ENCODE assay signal across 24 cellular contexts in genomic region chr20:62265365-62265764, GRCh38. TPM values are rescaled to one million over a fixed set of nuclear protein-coding genes. Genes with fewer than 3 reads are reported as not detected.
DNase-seq lines count a peak whose midpoint lies in the region; ATAC-seq, FAIRE-seq and TF ChIP-seq lines count a peak whose summit lies in the region.
"Had no signal": no experiment of that assay in that cellular context is flagged by ENCODE, and none has a peak within 500 bp of the region (broad histone marks: within the 10 kb centered on the region; RNA-seq: fewer than 3 reads in every experiment).

No MANE protein-coding gene starts in this region.

- 0 out of 2 replicates have a peak, but pooled peaks cover 7% of the 10 kb centered on the region for H3K4me1 ChIP-seq in HepG2 (ENCODE audit: insufficient read depth, low read length)
- H3K4me1 ChIP-seq in right lobe of liver: no peaks in the 10 kb centered on the region
- H3K4me1 ChIP-seq in psoas muscle: peaks cover 23% of the 10 kb centered on the region
- H3K4me1 ChIP-seq in neuronal stem cell (ENCODE audit: control insufficient read depth in 2 of 2, insufficient read depth in 1 of 2, low read depth in 1 of 2, low read length in 2 of 2): no peaks in the 10 kb centered on the region
- H3K4me1 ChIP-seq: A549 had no signal

- H3K27me3 ChIP-seq in HepG2 (ENCODE audit: control insufficient read depth in 1 of 2, insufficient read depth in 2 of 2, low read length in 2 of 2) (no peaks in the 10 kb centered on the region), right lobe of liver (no peaks in the 10 kb centered on the region), psoas muscle (ENCODE audit: insufficient read depth in 3 of 3, low read length in 2 of 3) (no peaks in the 10 kb centered on the region), MG63 (no peaks in the 10 kb centered on the region), neuronal stem cell (ENCODE audit: control insufficient read depth in 3 of 3, insufficient read depth in 3 of 3, low read depth in 1 of 3, low read length in 3 of 3) (no peaks in the 10 kb centered on the region), brain microvascular endothelial cell (replicated peaks) (no peaks in the 10 kb centered on the region)

- peaks cover 38% of the 10 kb centered on the region for H3K36me3 Mint-ChIP-seq in endothelial cell (ENCODE audit: low read depth, unreplicated experiment)

- H3K79me1 ChIP-seq in neuronal stem cell (ENCODE audit: low read depth, low read length): peaks cover 1% of the 10 kb centered on the region

- in situ Hi-C loops in HepG2 (cut with HindIII; ENCODE audit: extremely low pct_ligation_motif_present, low pct_unique_long_range_greater_than_20kb): no loop called here
- in situ Hi-C loops in brain microvascular endothelial cell (cut with HindIII; ENCODE audit: low pct_ligation_motif_present, low sequenced_read_pairs): no loop called here

- no peak for TF ChIP-seq POLR2A in HepG2 (IDR thresholded peaks at IDR 0.05; ENCODE audit: insufficient read depth in 1 of 2, low read depth in 2 of 2, low read length in 2 of 2)
- TF ChIP-seq POLR2A in right lobe of liver (IDR thresholded peaks at IDR 0.05): no peak

- no peak overlapping the region for H3K27ac Mint-ChIP-seq in endothelial cell (ENCODE audit: unreplicated experiment)

- H3K14ac ChIP-seq in neuronal stem cell (ENCODE audit: low read length): no peak overlapping the region

- peaks cover 6% of the 10 kb centered on the region for H3K27me3 Mint-ChIP-seq in endothelial cell (ENCODE audit: unreplicated experiment)
- H3K27me3 Mint-ChIP-seq: CD4-positive, alpha-beta memory T cell had no signal

- peaks cover 18% of the 10 kb centered on the region; the same call in 1 of the 2 replicates for H4K20me1 ChIP-seq in HepG2 (ENCODE audit: insufficient read depth, low read length)

- intact Hi-C loops in HepG2 (cut with micrococcal nuclease; ENCODE audit: unreplicated experiment): no loop called here
- intact Hi-C loops in right lobe of liver (cut with DNase I): no loop called here
- intact Hi-C loops in psoas muscle (cut with DNase I): no loop called here

- no peaks in the 10 kb centered on the region for H3K79me2 ChIP-seq in HepG2 (ENCODE audit: insufficient read depth, low read length)

- no peak overlapping the region for H2AFZ ChIP-seq in HepG2 (ENCODE audit: low read length)
- H2AFZ ChIP-seq in neuronal stem cell (ENCODE audit: low read length): no peak overlapping the region

- 97% methylated on average over 1 of the region's 1 CpG for WGBS in HepG2 (ENCODE audit: low lambda C conversion rate)
- WGBS in right lobe of liver (ENCODE audit: insufficient coverage, low coverage, low lambda C conversion rate, missing lambda C conversion rate): 100% methylated on average over 1 of the region's 1 CpG
- 94 to 100% (median 99%) methylated on average over 1 of the region's 1 CpG for WGBS in psoas muscle, 3 donors
- WGBS in neuronal stem cell (ENCODE audit: extremely low coverage in 2 of 2, insufficient read length in 2 of 2, insufficient replicate concordance in 1 of 2), 2 donors: no CpG with 5 or more reads among the region's 1 CpG

- TF ChIP-seq RAD21 in HepG2 (CRISPR knock-in tag; IDR thresholded peaks at IDR 0.05): no peak

- no peak overlapping the region for H2BK5ac ChIP-seq in neuronal stem cell (ENCODE audit: low read length)

- no peaks in the 10 kb centered on the region for H3K9me3 Mint-ChIP-seq in endothelial cell (ENCODE audit: unreplicated experiment)

- H3K4me2 ChIP-seq in HepG2 (ENCODE audit: low read depth, low read length) (no peak overlapping the region), neuronal stem cell (ENCODE audit: insufficient read depth, low read length, poor library complexity, severe bottlenecking) (no peak overlapping the region)
- H3K4me2 ChIP-seq: A549 had no signal

- ATAC-seq in HepG2 (no peak), right lobe of liver (no peak), psoas muscle (no peak)
- ATAC-seq: A549 had no signal

- H3K4ac ChIP-seq in neuronal stem cell (ENCODE audit: low read length): no peak overlapping the region

- H2BK120ac ChIP-seq in neuronal stem cell (ENCODE audit: low read depth, low read length): no peak overlapping the region

- no peak overlapping the region for H2AK5ac ChIP-seq in neuronal stem cell (ENCODE audit: low read depth, low read length)

- no peak overlapping the region for H4K8ac ChIP-seq in neuronal stem cell (ENCODE audit: low read depth, low read length)

- TSS peak; percentile 18 for BruUV-seq in HepG2 (replicated peaks; lab: Mats Ljungman, UMichigan)

- H3K4me3 Mint-ChIP-seq in endothelial cell (ENCODE audit: unreplicated experiment): peak overlapping the region; percentile 79
- H3K4me3 Mint-ChIP-seq: CD4-positive, alpha-beta memory T cell had no signal

- H3K23ac ChIP-seq in neuronal stem cell (ENCODE audit: low read depth, low read length, poor library complexity): no peak overlapping the region

- POLR2A ChIA-PET in HepG2 (lab: Yijun Ruan, JAX): no interaction called here

- DNase-seq in HepG2 (ENCODE audit: low spot score): no peak
- no peak for DNase-seq in right lobe of liver
- peak; percentile 19 for DNase-seq in LHCN-M2 (ENCODE audit: low read depth)
- no peak for DNase-seq in endothelial cell (ENCODE audit: low spot score)
- DNase-seq in psoas muscle: no peak
- no peak for DNase-seq in MG63
- DNase-seq in neuronal stem cell (ENCODE audit: low spot score): no peak
- no peak for DNase-seq in brain microvascular endothelial cell
- DNase-seq: AML-193; CD4-positive, alpha-beta memory T cell; DMS153; DMS79; GDM1; GOT3; H7; IMR-90 had no signal

- CTCF ChIA-PET in HepG2 (lab: Yijun Ruan, JAX; ENCODE audit: low intra/inter-chr PET ratio, low total read pairs): no interaction called here

- no peak overlapping the region for H3K18ac ChIP-seq in neuronal stem cell (ENCODE audit: low read length)

- TF ChIP-seq CTCF in HepG2 (CRISPR knock-in tag; IDR thresholded peaks at IDR 0.05) (no peak), right lobe of liver (IDR thresholded peaks at IDR 0.05) (no peak), endothelial cell (IDR thresholded peaks at IDR 0.05; ENCODE audit: unreplicated experiment) (no peak), psoas muscle (IDR thresholded peaks at IDR 0.05) (no peak), brain microvascular endothelial cell (IDR thresholded peaks at IDR 0.05; ENCODE audit: low read depth, low read length, missing control alignments) (no peak)

- H2BK12ac ChIP-seq in neuronal stem cell (ENCODE audit: low read length): no peak overlapping the region

- peaks cover 48 to 75% of the 10 kb centered on the region in 2 experiments for H3K36me3 ChIP-seq in HepG2 (replicated peaks in 1 of 2; ENCODE audit: control insufficient read depth in 1 of 2, insufficient read depth in 2 of 2, low read length in 2 of 2)
- peaks cover 0 to 24% (median 4%) of the 10 kb centered on the region in 4 donors for H3K36me3 ChIP-seq in right lobe of liver
- peaks cover 0 to 62% of the 10 kb centered on the region in 2 donors for H3K36me3 ChIP-seq in psoas muscle (ENCODE audit: insufficient read depth in 1 of 2, low read depth in 1 of 2)
- H3K36me3 ChIP-seq in MG63: peaks cover 73% of the 10 kb centered on the region
- H3K36me3 ChIP-seq in neuronal stem cell (replicated peaks in 1 of 2; ENCODE audit: control insufficient read depth in 2 of 2, insufficient read depth in 2 of 2, low read length in 2 of 2): peaks cover 28 to 65% of the 10 kb centered on the region in 2 donors
- peaks cover 39% of the 10 kb centered on the region for H3K36me3 ChIP-seq in brain microvascular endothelial cell (replicated peaks)

- no peak overlapping the region for H2BK15ac ChIP-seq in neuronal stem cell (ENCODE audit: low read length)

- no peak for FAIRE-seq in HepG2 (lab: Jason Lieb, UNC)
- FAIRE-seq: A549, GM12892, GM18507 had no signal

- TF ChIP-seq EP300 in HepG2 (IDR thresholded peaks at IDR 0.05; ENCODE audit: low read depth in 2 of 2, low read length in 2 of 2) (no peak), HepG2 (CRISPR knock-in tag; IDR thresholded peaks at IDR 0.05; ENCODE audit: borderline replicate concordance) (no peak)

- H3K9me3 ChIP-seq in HepG2 (ENCODE audit: low read length) (no peaks in the 10 kb centered on the region), right lobe of liver (no peaks in the 10 kb centered on the region), psoas muscle (no peaks in the 10 kb centered on the region), MG63 (peaks cover 16% of the 10 kb centered on the region), neuronal stem cell (replicated peaks in 1 of 2; ENCODE audit: control insufficient read depth in 2 of 2, insufficient read depth in 1 of 2, low read depth in 1 of 2, low read length in 2 of 2) (peaks cover 11 to 24% of the 10 kb centered on the region in 2 donors)

- H3K4me3 ChIP-seq in HepG2 (replicated peaks in 1 of 3; ENCODE audit: insufficient read depth in 1 of 3, low read depth in 2 of 3, low read length in 3 of 3) (no peak overlapping the region), right lobe of liver (no peak overlapping the region), psoas muscle (no peak overlapping the region), MG63 (no peak overlapping the region), neuronal stem cell (ENCODE audit: low read length in 2 of 2) (no peak overlapping the region), brain microvascular endothelial cell (ENCODE audit: low read depth, low read length) (no peak overlapping the region)
- H3K4me3 ChIP-seq: A549 had no signal

- H4K91ac ChIP-seq in neuronal stem cell (ENCODE audit: low read depth, low read length, poor library complexity): no peak overlapping the region

- H3K9ac ChIP-seq in HepG2 (ENCODE audit: insufficient read depth, low read depth, low read length) (no peak overlapping the region), neuronal stem cell (ENCODE audit: low read depth, low read length, poor library complexity) (no peak overlapping the region)

- H3K27ac ChIP-seq in HepG2 (ENCODE audit: extremely low read length, insufficient read depth, low read length) (no peak overlapping the region), right lobe of liver (no peak overlapping the region), psoas muscle (peak overlapping the region; percentile 95), neuronal stem cell (replicated peaks; ENCODE audit: low read length) (no peak overlapping the region), brain microvascular endothelial cell (no peak overlapping the region)
- H3K27ac ChIP-seq: 22Rv1, A549, C4-2B had no signal

- peaks cover 4% of the 10 kb centered on the region for H3K4me1 Mint-ChIP-seq in endothelial cell (ENCODE audit: unreplicated experiment)

RNA-seq across cellular contexts. Expression of gene OSBPL2, which starts 27.0 kb away (rescaled TPM):
- total RNA-seq in HepG2 (2016; rRNA removed; fragmentation: Illumina TruSeq; extraction: Trizol) (37.4 and 41.5 TPM in 2 replicates), right lobe of liver (10 to 100 TPM; 15.6 to 27.8 (median 21.2) TPM), LHCN-M2 (2014; rRNA removed) (11.3 and 12.7 TPM in 2 replicates), endothelial cell (ENCODE audit: unreplicated experiment) (39.5 TPM), psoas muscle (10 to 100 TPM; 19.8 to 30.9 (median 24.8) TPM)
- 19.3 and 19.7 TPM in 2 replicates for total RNA-seq in HepG2 (2016; cell fraction: cytosol; rRNA removed; fragmentation: Illumina TruSeq; extraction: Trizol; ENCODE audit: low read depth)
- total RNA-seq in HepG2 (2016; cell fraction: insoluble cytoplasmic fraction; rRNA removed; fragmentation: Illumina TruSeq; extraction: Trizol): 37.3 and 39.8 TPM in 2 replicates
- 18.5 and 19.9 TPM in 2 replicates for total RNA-seq in HepG2 (2016; cell fraction: membrane; rRNA removed; fragmentation: Illumina TruSeq; extraction: Trizol)
- 31.6 and 31.7 TPM in 2 replicates for total RNA-seq in HepG2 (2016; cell fraction: nucleus; rRNA removed; fragmentation: Illumina TruSeq; extraction: Trizol)
- polyA plus RNA-seq in HepG2 (2011; rRNA removed) (18.5 and 20.5 TPM in 2 replicates), psoas muscle (10 to 100 TPM in 2 of 3 donors, 1 to 10 TPM in 1; 9.6 to 22.8 (median 11.4) TPM)
- polyA plus RNA-seq in HepG2 (2011; cell fraction: cytosol; rRNA removed): 11.8 and 12.2 TPM in 2 replicates
- 64.3 and 72.2 TPM in 2 replicates for polyA plus RNA-seq in HepG2 (2011; cell fraction: nucleus; rRNA removed)
- polyA plus RNA-seq in HepG2 (2012): 29.8 and 30.8 TPM in 2 replicates
- 3.5 and 4.8 TPM in 2 replicates for polyA plus RNA-seq in HepG2 (2016; cell fraction: cytosol; fragmentation: Illumina TruSeq; extraction: Trizol; ENCODE audit: low read depth)
- 31.7 and 35.2 TPM in 2 replicates for polyA plus RNA-seq in HepG2 (2016; cell fraction: insoluble cytoplasmic fraction; fragmentation: Illumina TruSeq; extraction: Trizol; ENCODE audit: low read depth)
- 9.5 and 9.7 TPM in 2 replicates for polyA plus RNA-seq in HepG2 (2016; cell fraction: membrane; fragmentation: Illumina TruSeq; extraction: Trizol; ENCODE audit: low read depth)
- polyA plus RNA-seq in HepG2 (2016; cell fraction: nucleus; fragmentation: Illumina TruSeq; extraction: Trizol; ENCODE audit: insufficient read depth, low read depth): 69.1 and 71.6 TPM in 2 replicates
- 28.3 and 39.1 TPM in 2 replicates for polyA minus RNA-seq in HepG2 (2011; rRNA and poly(A)+ RNA removed; ENCODE audit: low replicate concordance)
- polyA minus RNA-seq in HepG2 (2011; cell fraction: cytosol; rRNA and poly(A)+ RNA removed): 11.3 and 14.2 TPM in 2 replicates
- 62.2 and 69.3 TPM in 2 replicates for polyA minus RNA-seq in HepG2 (2011; cell fraction: nucleus; rRNA and poly(A)+ RNA removed)
- 10.4 TPM for polyA plus RNA-seq in LHCN-M2 (2012)
- 18.4 TPM in 2 replicates for total RNA-seq in MG63 (2014; rRNA removed; shearing (Covaris generic); ENCODE audit: low replicate concordance)
- polyA plus RNA-seq in neuronal stem cell (2013, experiment 1 of 2): 23.2 TPM
- polyA plus RNA-seq in neuronal stem cell (2013, experiment 2 of 2): 23.6 TPM

RNA-seq across cellular contexts. Expression of gene ADRM1, which starts 37.4 kb away (rescaled TPM):
- total RNA-seq in HepG2 (2016; rRNA removed; fragmentation: Illumina TruSeq; extraction: Trizol) (143 and 154 TPM in 2 replicates), right lobe of liver (100 to 1,000 TPM in 2 of 6 experiments, 10 to 100 TPM in 4; 49.5 to 139 (median 55.7) TPM), LHCN-M2 (2014; rRNA removed) (204 and 234 TPM in 2 replicates), endothelial cell (ENCODE audit: unreplicated experiment) (132 TPM), psoas muscle (100 to 1,000 TPM; 142 to 280 (median 238) TPM)
- total RNA-seq in HepG2 (2016; cell fraction: cytosol; rRNA removed; fragmentation: Illumina TruSeq; extraction: Trizol; ENCODE audit: low read depth): 51.6 and 53.2 TPM in 2 replicates
- 149 and 159 TPM in 2 replicates for total RNA-seq in HepG2 (2016; cell fraction: insoluble cytoplasmic fraction; rRNA removed; fragmentation: Illumina TruSeq; extraction: Trizol)
- total RNA-seq in HepG2 (2016; cell fraction: membrane; rRNA removed; fragmentation: Illumina TruSeq; extraction: Trizol): 59.3 and 62.8 TPM in 2 replicates
- 76.2 and 86.5 TPM in 2 replicates for total RNA-seq in HepG2 (2016; cell fraction: nucleus; rRNA removed; fragmentation: Illumina TruSeq; extraction: Trizol)
- polyA plus RNA-seq in HepG2 (2011; rRNA removed) (92.9 and 106 TPM in 2 replicates), psoas muscle (100 to 1,000 TPM; 355 to 603 (median 460) TPM)
- 90.4 and 144 TPM in 2 replicates for polyA plus RNA-seq in HepG2 (2011; cell fraction: cytosol; rRNA removed)
- polyA plus RNA-seq in HepG2 (2011; cell fraction: nucleus; rRNA removed): 158 and 185 TPM in 2 replicates
- 62.1 and 86.3 TPM in 2 replicates for polyA plus RNA-seq in HepG2 (2012)
- polyA plus RNA-seq in HepG2 (2016; cell fraction: cytosol; fragmentation: Illumina TruSeq; extraction: Trizol; ENCODE audit: low read depth): 50.3 and 52.6 TPM in 2 replicates
- 185 and 189 TPM in 2 replicates for polyA plus RNA-seq in HepG2 (2016; cell fraction: insoluble cytoplasmic fraction; fragmentation: Illumina TruSeq; extraction: Trizol; ENCODE audit: low read depth)
- polyA plus RNA-seq in HepG2 (2016; cell fraction: membrane; fragmentation: Illumina TruSeq; extraction: Trizol; ENCODE audit: low read depth): 54.2 and 55.6 TPM in 2 replicates
- 165 and 171 TPM in 2 replicates for polyA plus RNA-seq in HepG2 (2016; cell fraction: nucleus; fragmentation: Illumina TruSeq; extraction: Trizol; ENCODE audit: insufficient read depth, low read depth)
- 92.6 and 107 TPM in 2 replicates for polyA minus RNA-seq in HepG2 (2011; rRNA and poly(A)+ RNA removed; ENCODE audit: low replicate concordance)
- polyA minus RNA-seq in HepG2 (2011; cell fraction: cytosol; rRNA and poly(A)+ RNA removed): 50.7 and 55.0 TPM in 2 replicates
- 47.2 and 49.4 TPM in 2 replicates for polyA minus RNA-seq in HepG2 (2011; cell fraction: nucleus; rRNA and poly(A)+ RNA removed)
- polyA plus RNA-seq in LHCN-M2 (2012): 159 TPM
- 264 and 328 TPM in 2 replicates for total RNA-seq in MG63 (2014; rRNA removed; shearing (Covaris generic); ENCODE audit: low replicate concordance)
- polyA plus RNA-seq in neuronal stem cell (2013, experiment 1 of 2): 69.1 TPM
- 69.0 TPM for polyA plus RNA-seq in neuronal stem cell (2013, experiment 2 of 2)

RNA-seq across cellular contexts. Expression of gene HRH3, which starts 45.3 kb away (rescaled TPM):
- total RNA-seq in HepG2 (2016; rRNA removed; fragmentation: Illumina TruSeq; extraction: Trizol) (0.10 and 0.18 TPM in 2 replicates), right lobe of liver (not detected), LHCN-M2 (2014; rRNA removed) (not detected in 2 replicates), endothelial cell (ENCODE audit: unreplicated experiment) (not detected), psoas muscle (not detected)
- total RNA-seq in HepG2 (2016; cell fraction: cytosol; rRNA removed; fragmentation: Illumina TruSeq; extraction: Trizol; ENCODE audit: low read depth): 0.10 TPM in 1 of 2 replicates, not detected in the other
- total RNA-seq in HepG2 (2016; cell fraction: insoluble cytoplasmic fraction; rRNA removed; fragmentation: Illumina TruSeq; extraction: Trizol): 0.06 TPM in 1 of 2 replicates, not detected in the other
- 0.12 and 0.14 TPM in 2 replicates for total RNA-seq in HepG2 (2016; cell fraction: membrane; rRNA removed; fragmentation: Illumina TruSeq; extraction: Trizol)
- not detected in 2 replicates for total RNA-seq in HepG2 (2016; cell fraction: nucleus; rRNA removed; fragmentation: Illumina TruSeq; extraction: Trizol)
- polyA plus RNA-seq in HepG2 (2011; rRNA removed) (not detected in 2 replicates), psoas muscle (under 1 TPM in 1 of 3 donors, not detected in 2; 0.03 TPM)
- not detected in 2 replicates for polyA plus RNA-seq in HepG2 (2011; cell fraction: cytosol; rRNA removed)
- polyA plus RNA-seq in HepG2 (2011; cell fraction: nucleus; rRNA removed): not detected in 2 replicates
- 0.08 TPM in 1 of 2 replicates, not detected in the other for polyA plus RNA-seq in HepG2 (2012)
- 0.08 TPM in 1 of 2 replicates, not detected in the other for polyA plus RNA-seq in HepG2 (2016; cell fraction: cytosol; fragmentation: Illumina TruSeq; extraction: Trizol; ENCODE audit: low read depth)
- polyA plus RNA-seq in HepG2 (2016; cell fraction: insoluble cytoplasmic fraction; fragmentation: Illumina TruSeq; extraction: Trizol; ENCODE audit: low read depth): 0.34 TPM in 1 of 2 replicates, not detected in the other
- polyA plus RNA-seq in HepG2 (2016; cell fraction: membrane; fragmentation: Illumina TruSeq; extraction: Trizol; ENCODE audit: low read depth): 0.17 TPM in 2 replicates
- not detected in 2 replicates for polyA plus RNA-seq in HepG2 (2016; cell fraction: nucleus; fragmentation: Illumina TruSeq; extraction: Trizol; ENCODE audit: insufficient read depth, low read depth)
- not detected in 2 replicates for polyA minus RNA-seq in HepG2 (2011; rRNA and poly(A)+ RNA removed; ENCODE audit: low replicate concordance)
- not detected in 2 replicates for polyA minus RNA-seq in HepG2 (2011; cell fraction: cytosol; rRNA and poly(A)+ RNA removed)
- polyA minus RNA-seq in HepG2 (2011; cell fraction: nucleus; rRNA and poly(A)+ RNA removed): not detected in 2 replicates
- polyA plus RNA-seq in LHCN-M2 (2012): not detected
- total RNA-seq in MG63 (2014; rRNA removed; shearing (Covaris generic); ENCODE audit: low replicate concordance): not detected in 2 replicates
- polyA plus RNA-seq in neuronal stem cell (2013, experiment 1 of 2): 1.4 TPM
- polyA plus RNA-seq in neuronal stem cell (2013, experiment 2 of 2): 1.4 TPM
- total RNA-seq: CD4-positive, alpha-beta memory T cell; Daoy; HT-29; IMR-90 had no signal
- polyA plus RNA-seq: A549; BJ; CD4-positive, alpha-beta memory T cell; IMR-90 had no signal
